Comparison of ENCODE assay signal across 19 cellular contexts in the genomic region with DNA sequence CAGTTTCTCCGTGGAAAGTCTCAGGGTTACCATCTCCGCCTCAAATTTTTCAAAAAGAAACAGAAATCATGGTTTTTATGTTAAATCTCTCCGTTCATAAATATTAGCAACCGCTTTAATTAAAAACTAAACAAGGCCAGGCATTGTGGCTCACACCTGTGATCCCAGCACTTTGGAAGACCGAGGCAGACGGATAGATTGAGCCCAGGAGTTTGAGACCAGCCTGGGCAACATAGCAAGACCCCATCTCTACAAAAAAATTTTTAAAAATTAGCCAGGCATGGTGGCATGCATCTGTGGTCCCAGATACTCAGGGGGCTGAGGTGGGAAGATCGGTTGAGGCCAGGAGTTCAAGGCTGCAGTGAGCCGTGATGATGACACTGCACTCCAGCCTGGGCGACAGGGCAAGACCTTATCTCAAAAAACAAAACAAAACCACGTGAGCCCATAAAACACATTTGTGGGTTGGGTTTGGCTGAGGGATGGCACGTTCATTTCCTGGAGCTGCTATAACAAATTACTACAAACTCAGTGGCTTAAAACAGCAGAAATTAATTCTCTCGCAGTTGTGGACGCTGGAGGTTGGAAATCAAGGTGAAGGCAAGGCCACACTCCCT.
A peak's percentile ranks its signal among the peaks of the same experiment; 100 is the strongest.
DNase-seq lines count a peak whose midpoint lies in the region; ATAC-seq, FAIRE-seq and TF ChIP-seq lines count a peak whose summit lies in the region.
"Had no signal": no experiment of that assay in that cellular context is flagged by ENCODE, and none has a peak within 500 bp of the region (broad histone marks: within the 10 kb centered on the region; RNA-seq: fewer than 3 reads in every experiment).

No MANE protein-coding gene starts in this region.

- TF ChIP-seq CTCF in H1 (IDR thresholded peaks at IDR 0.05; ENCODE audit: control extremely low read depth in 1 of 3, insufficient read depth in 1 of 3, low read depth in 1 of 3, low read length in 3 of 3) (no peak), nephron (IDR thresholded peaks at IDR 0.05; ENCODE audit: unreplicated experiment in 3 of 3) (no peak)

- H3K4me1 Mint-ChIP-seq in nephron, result peaks cover 31% of the 10 kb centered on the region
- peaks cover 13% of the 10 kb centered on the region for H3K4me1 Mint-ChIP-seq in activated naive CD4-positive, alpha-beta T cell treated with anti-CD3 and anti-CD28 coated beads for 36 hours (ENCODE audit: low read depth)
- H3K4me1 Mint-ChIP-seq: CD4-positive, CD25-positive, alpha-beta regulatory T cell had no signal

- H3K18ac ChIP-seq in H1 (ENCODE audit: extremely low read depth, low read length), result no peak overlapping the region

- H3K27me3 ChIP-seq in H1 (replicated peaks in 1 of 4; ENCODE audit: control insufficient read depth in 3 of 4, extremely low read depth in 1 of 4, insufficient read depth in 3 of 4, low read length in 3 of 4), result no peaks in the 10 kb centered on the region
- H3K27me3 ChIP-seq: BLaER1 had no signal

- H3K36me3 ChIP-seq in H1 (ENCODE audit: control insufficient read depth in 2 of 4, insufficient read depth in 4 of 4, low read length in 3 of 4), result no peaks in the 10 kb centered on the region
- H3K36me3 ChIP-seq: BLaER1 had no signal

- H3K36me3 Mint-ChIP-seq in nephron (ENCODE audit: low read depth), result peaks cover 4% of the 10 kb centered on the region
- peaks cover 6% of the 10 kb centered on the region for H3K36me3 Mint-ChIP-seq in activated naive CD4-positive, alpha-beta T cell treated with anti-CD3 and anti-CD28 coated beads for 36 hours (ENCODE audit: low read depth)
- H3K36me3 Mint-ChIP-seq: CD4-positive, CD25-positive, alpha-beta regulatory T cell had no signal

- no peak for TF ChIP-seq POLR2A in H1 (IDR thresholded peaks at IDR 0.05; ENCODE audit: control extremely low read depth in 1 of 2, low read depth in 2 of 2, low read length in 2 of 2)

- no peak overlapping the region for H4K91ac ChIP-seq in H1 (replicated peaks; ENCODE audit: insufficient read length, low read length)

- H3K9me3 ChIP-seq in H1 (ENCODE audit: insufficient read depth in 2 of 2, low read depth in 1 of 2, low read length in 1 of 2), result no peaks in the 10 kb centered on the region
- H3K9me3 ChIP-seq: BLaER1 had no signal

- no peak for TF ChIP-seq RAD21 in H1 (IDR thresholded peaks at IDR 0.05 in 1 of 2, conservative IDR thresholded peaks at IDR 0.05 in 1 of 2; ENCODE audit: low read depth in 2 of 2, low read length in 2 of 2)

- H4K8ac ChIP-seq in H1 (ENCODE audit: extremely low read depth, insufficient read depth, low read length), result no peak overlapping the region

- H2BK15ac ChIP-seq in H1 (ENCODE audit: low read length), result no peak overlapping the region

- H3K23me2 ChIP-seq in H1 (ENCODE audit: low read depth, low read length), result no peaks in the 10 kb centered on the region

- no peak overlapping the region for H3K4me3 ChIP-seq in H1 (ENCODE audit: extremely low read depth in 1 of 4, insufficient read depth in 2 of 4, low read depth in 3 of 4, low read length in 4 of 4)
- H3K4me3 ChIP-seq: BLaER1, PC-9 had no signal

- no peak overlapping the region for H3K27ac ChIP-seq in H1 (ENCODE audit: low read depth, low read length)
- H3K27ac ChIP-seq: BLaER1, PC-9 had no signal

- no peak overlapping the region for H3K14ac ChIP-seq in H1 (ENCODE audit: insufficient read length)

- no peak overlapping the region for H3K56ac ChIP-seq in H1 (replicated peaks; ENCODE audit: insufficient read length, low read depth, low read length)

- H3K9ac ChIP-seq in H1 (replicated peaks in 1 of 4; ENCODE audit: extremely low read depth in 1 of 4, low read depth in 3 of 4, low read length in 3 of 4), result no peak overlapping the region
- H3K9ac ChIP-seq: BLaER1 had no signal

- DNase-seq in HTR-8/SVneo (ENCODE audit: insufficient read length, low spot score) (no peak), OCI-M1 (lab: John Stamatoyannopoulos, UW) (peak; percentile 57), H1 (ENCODE audit: low read depth in 1 of 2, low spot score in 2 of 2) (no peak), amniotic stem cell (lab: John Stamatoyannopoulos, UW) (no peak)
- no peak for DNase-seq in activated naive CD4-positive, alpha-beta T cell treated with anti-CD3 and anti-CD28 coated beads for 36 hours
- DNase-seq: CD4-positive, CD25-positive, alpha-beta regulatory T cell; MM.1S; NCI-H2029; NCI-H446 treated with DMSO at 0.1 percent for 48 hours; NCI-H526; NCI-H82; NK-92 treated with Interleukin-12 subunit alpha and Interleukin-12 subunit beta, amount 100 ng/mL, for 24 hours; PC-9; Right ventricle myocardium superior had no signal

- no peak overlapping the region for H4K5ac ChIP-seq in H1 (ENCODE audit: insufficient read length, low read depth, low read length)

- H3K4me2 ChIP-seq in H1 (ENCODE audit: insufficient read depth in 1 of 2, low read depth in 2 of 2, low read length in 2 of 2), result no peak overlapping the region
- H3K4me2 ChIP-seq: BLaER1, PC-9 had no signal

- FAIRE-seq in HTR-8/SVneo (lab: Jason Lieb, UNC) (peak; percentile 68), H1 (lab: Jason Lieb, UNC) (no peak)
- FAIRE-seq: G401.6 had no signal

- no peaks in the 10 kb centered on the region for H3K4me1 ChIP-seq in H1 (replicated peaks in 1 of 4; ENCODE audit: control insufficient read depth in 3 of 4, insufficient read depth in 4 of 4, low read length in 3 of 4)
- H3K4me1 ChIP-seq: BLaER1 had no signal

- H3K27me3 Mint-ChIP-seq in nephron (ENCODE audit: low read depth), result no peaks in the 10 kb centered on the region
- no peaks in the 10 kb centered on the region for H3K27me3 Mint-ChIP-seq in activated naive CD4-positive, alpha-beta T cell treated with anti-CD3 and anti-CD28 coated beads for 36 hours (ENCODE audit: low read depth)
- H3K27me3 Mint-ChIP-seq: CD4-positive, CD25-positive, alpha-beta regulatory T cell had no signal

- H3K79me2 ChIP-seq in H1 (ENCODE audit: control insufficient read depth in 1 of 2, insufficient read depth in 2 of 2, low read length in 2 of 2), result no peaks in the 10 kb centered on the region

- intact Hi-C loops in activated naive CD4-positive, alpha-beta T cell treated with anti-CD3 and anti-CD28 coated beads for 36 hours (cut with micrococcal nuclease), result no loop called here

- H3K27ac Mint-ChIP-seq in nephron, result peak overlapping the region; percentile 57 to 71 (median 69)
- no peak overlapping the region for H3K27ac Mint-ChIP-seq in activated naive CD4-positive, alpha-beta T cell treated with anti-CD3 and anti-CD28 coated beads for 36 hours
- H3K27ac Mint-ChIP-seq: CD4-positive, CD25-positive, alpha-beta regulatory T cell had no signal

- no peaks in the 10 kb centered on the region for H3K79me1 ChIP-seq in H1 (ENCODE audit: low read depth, low read length)

- no peak overlapping the region for H2BK12ac ChIP-seq in H1 (ENCODE audit: low read depth, low read length)

- POLR2A ChIA-PET in H1 (lab: Charles Lee; ENCODE audit: partially characterized antibody), result interaction anchor here (0.6 kb wide), 1 partner anchor 437 kb away, joined by 5 read pairs; no protein-coding TSS in a partner anchor

- no peak overlapping the region for H2BK20ac ChIP-seq in H1 (ENCODE audit: low read length)

- no peak for ATAC-seq in GM18867 (IDR thresholded peaks at IDR 0.05; ENCODE audit: unreplicated experiment)
- ATAC-seq: HCT116 had no signal

- 91% methylated on average over 13 of the region's 13 CpGs; no CpG with 5 or more reads in 1 of the 2 experiments for WGBS in H1 (ENCODE audit: extremely low coverage in 1 of 2, insufficient coverage in 1 of 2, insufficient read length in 1 of 2, insufficient replicate concordance in 2 of 2, low coverage in 1 of 2, low lambda C conversion rate in 2 of 2, missing lambda C conversion rate in 1 of 2), 2 experiments

- H3K4ac ChIP-seq in H1 (replicated peaks; ENCODE audit: insufficient read length, low read depth, low read length), result no peak overlapping the region

- H4K20me1 ChIP-seq in H1 (replicated peaks in 1 of 2; ENCODE audit: control insufficient read depth in 1 of 2, insufficient read depth in 2 of 2, low read length in 2 of 2), result no peaks in the 10 kb centered on the region
- H4K20me1 ChIP-seq: BLaER1 had no signal

- H3K23ac ChIP-seq in H1 (ENCODE audit: insufficient read length), result no peak overlapping the region

- no peaks in the 10 kb centered on the region for H3K9me3 Mint-ChIP-seq in nephron
- peaks cover 1% of the 10 kb centered on the region for H3K9me3 Mint-ChIP-seq in activated naive CD4-positive, alpha-beta T cell treated with anti-CD3 and anti-CD28 coated beads for 36 hours
- H3K9me3 Mint-ChIP-seq: CD4-positive, CD25-positive, alpha-beta regulatory T cell had no signal

- H2AFZ ChIP-seq in H1 (ENCODE audit: low read length), result peak overlapping the region; percentile 51; the same call in 1 of the 2 replicates
- H2AFZ ChIP-seq: PC-9 had no signal

- CTCF ChIA-PET in H1 (lab: Charles Lee; ENCODE audit: partially characterized antibody), result interaction anchor here (1.3 kb wide), 1 partner anchor 37 kb away, joined by 3 read pairs; no protein-coding TSS in a partner anchor
- CTCF ChIA-PET in activated naive CD4-positive, alpha-beta T cell treated with anti-CD3 and anti-CD28 coated beads for 36 hours (lab: Charles Lee), result interaction anchor here (1.2 kb wide), 1 partner anchor 16 kb away, joined by 5 read pairs; no protein-coding TSS in a partner anchor

- no peak for TF ChIP-seq EP300 in H1 (IDR thresholded peaks at IDR 0.05; ENCODE audit: borderline replicate concordance in 1 of 2, low read depth in 2 of 2, low read length in 2 of 2)

- H3K4me3 Mint-ChIP-seq in nephron, result no peak overlapping the region
- H3K4me3 Mint-ChIP-seq in activated naive CD4-positive, alpha-beta T cell treated with anti-CD3 and anti-CD28 coated beads for 36 hours, result no peak overlapping the region
- H3K4me3 Mint-ChIP-seq: CD4-positive, CD25-positive, alpha-beta regulatory T cell had no signal

- no peak overlapping the region for H2BK5ac ChIP-seq in H1 (ENCODE audit: low read depth, low read length)

- no peak overlapping the region for H2AK5ac ChIP-seq in H1 (ENCODE audit: low read depth, low read length)

- H2BK120ac ChIP-seq in H1 (replicated peaks; ENCODE audit: low read depth, low read length), result no peak overlapping the region

TF ChIP-seq in H1, 55 proteins besides CTCF, POLR2A, EP300 and RAD21:
- no peak for TF ChIP-seq SP1 (IDR thresholded peaks at IDR 0.05; ENCODE audit: low read depth, low read length)
- TF ChIP-seq HDAC6 (IDR thresholded peaks at IDR 0.05; ENCODE audit: low read depth, low read length), result no peak
